In genomic region chr2:180494286-180494685, GRCh38 we compare ENCODE assay signal across 26 cellular contexts.
"Had no signal": no experiment of that assay in that cellular context is flagged by ENCODE, and none has a peak within 500 bp of the region (broad histone marks: within the 10 kb centered on the region; RNA-seq: fewer than 3 reads in every experiment).

No MANE protein-coding gene starts in this region.

- H3K27me3 ChIP-seq: esophagus squamous epithelium, heart right ventricle, neural progenitor cell, right atrium auricular region, testis, tibial artery, upper lobe of left lung had no signal

- DNase-seq: cerebellar nuclear complex; effector CD8-positive, alpha-beta T cell; erythroblast; esophagus squamous epithelium; foreskin melanocyte; glutamatergic neuron; heart right ventricle; hippocampal formation; kidney; mesenchymal stem cell; midbrain; naive thymus-derived CD4-positive, alpha-beta T cell; nucleus accumbens; stimulated activated CD4-positive, alpha-beta T cell treated with anti-CD3 and anti-CD28 coated beads, Interleukin-2, amount 100 ng/mL, for 24 hours; stimulated activated CD4-positive, alpha-beta T cell treated with anti-CD3 and anti-CD28 coated beads, Interleukin-4, amount 100 ng/mL, for 24 hours; stimulated activated naive CD8-positive, alpha-beta T cell treated with anti-CD3 and anti-CD28 coated beads, Interleukin-15, Interleukin-2, amounts not matched to agents 100 U/mL and 50 U/mL, for 24 hours; substantia nigra; testis; tibial artery; upper lobe of left lung had no signal

- H3K4me1 Mint-ChIP-seq: naive thymus-derived CD4-positive, alpha-beta T cell; nephron; neural progenitor cell; stimulated activated effector memory CD8-positive, alpha-beta T cell treated with anti-CD3 and anti-CD28 coated beads, Interleukin-12 subunit alpha, Interleukin-12 subunit beta, amount 100 ng/mL, for 72 hours had no signal

- H3K4me1 ChIP-seq: esophagus squamous epithelium, heart right ventricle, neural progenitor cell, prostate gland, right atrium auricular region, testis, tibial artery, upper lobe of left lung had no signal

- H3K27ac Mint-ChIP-seq: naive thymus-derived CD4-positive, alpha-beta T cell; nephron; neural progenitor cell; stimulated activated effector memory CD8-positive, alpha-beta T cell treated with anti-CD3 and anti-CD28 coated beads, Interleukin-12 subunit alpha, Interleukin-12 subunit beta, amount 100 ng/mL, for 72 hours had no signal

- H3K9me3 ChIP-seq: esophagus squamous epithelium, prostate gland, testis, tibial artery, upper lobe of left lung had no signal

- H3K4me2 ChIP-seq: neural progenitor cell had no signal

- H3K4me3 ChIP-seq: esophagus squamous epithelium, heart right ventricle, neural progenitor cell, prostate gland, right atrium auricular region, testis, tibial artery, upper lobe of left lung had no signal

- ATAC-seq: heart right ventricle; left lobe of liver; naive thymus-derived CD4-positive, alpha-beta T cell; stimulated activated naive CD8-positive, alpha-beta T cell treated with anti-CD3 and anti-CD28 coated beads, Interleukin-15, Interleukin-2, amounts not matched to agents 100 U/mL and 50 U/mL, for 24 hours had no signal

- H3K27ac ChIP-seq: esophagus squamous epithelium, heart right ventricle, neural progenitor cell, prostate gland, right atrium auricular region, testis, tibial artery, upper lobe of left lung had no signal

- H3K4me3 Mint-ChIP-seq: naive thymus-derived CD4-positive, alpha-beta T cell; nephron; neural progenitor cell; stimulated activated effector memory CD8-positive, alpha-beta T cell treated with anti-CD3 and anti-CD28 coated beads, Interleukin-12 subunit alpha, Interleukin-12 subunit beta, amount 100 ng/mL, for 72 hours had no signal

- H3K9ac ChIP-seq: neural progenitor cell had no signal

- H3K36me3 Mint-ChIP-seq: neural progenitor cell; stimulated activated effector memory CD8-positive, alpha-beta T cell treated with anti-CD3 and anti-CD28 coated beads, Interleukin-12 subunit alpha, Interleukin-12 subunit beta, amount 100 ng/mL, for 72 hours had no signal

- H3K36me3 ChIP-seq: esophagus squamous epithelium, heart right ventricle, neural progenitor cell, prostate gland, right atrium auricular region, tibial artery, upper lobe of left lung had no signal

- H2AFZ ChIP-seq: neural progenitor cell had no signal
